1 cellular context compared by ENCODE assay signal in the genomic region with DNA sequence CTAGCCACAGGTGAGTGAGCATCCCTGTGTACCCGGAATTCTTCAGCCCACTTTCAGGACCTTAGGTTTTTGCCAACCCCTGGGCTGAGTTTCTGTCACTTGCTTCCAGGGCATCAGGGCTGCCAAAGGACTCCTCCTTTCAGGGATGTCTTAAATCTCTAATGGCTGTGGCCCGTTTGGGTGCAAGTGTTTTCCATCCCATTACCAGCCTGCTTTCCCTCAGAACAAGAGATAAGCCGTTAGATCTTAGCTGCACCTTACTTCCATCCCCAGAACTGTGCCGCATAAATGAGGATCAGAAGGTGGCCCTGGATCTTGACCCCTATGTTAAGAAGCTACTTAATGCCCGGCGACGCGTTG.
TF ChIP-seq lines count a peak whose summit lies in the region.

No MANE protein-coding gene starts in this region.

TF ChIP-seq in liver, 16 proteins besides CTCF, POLR2A, EP300 and RAD21 (continued from another document):
- TF ChIP-seq, protein P1, sequence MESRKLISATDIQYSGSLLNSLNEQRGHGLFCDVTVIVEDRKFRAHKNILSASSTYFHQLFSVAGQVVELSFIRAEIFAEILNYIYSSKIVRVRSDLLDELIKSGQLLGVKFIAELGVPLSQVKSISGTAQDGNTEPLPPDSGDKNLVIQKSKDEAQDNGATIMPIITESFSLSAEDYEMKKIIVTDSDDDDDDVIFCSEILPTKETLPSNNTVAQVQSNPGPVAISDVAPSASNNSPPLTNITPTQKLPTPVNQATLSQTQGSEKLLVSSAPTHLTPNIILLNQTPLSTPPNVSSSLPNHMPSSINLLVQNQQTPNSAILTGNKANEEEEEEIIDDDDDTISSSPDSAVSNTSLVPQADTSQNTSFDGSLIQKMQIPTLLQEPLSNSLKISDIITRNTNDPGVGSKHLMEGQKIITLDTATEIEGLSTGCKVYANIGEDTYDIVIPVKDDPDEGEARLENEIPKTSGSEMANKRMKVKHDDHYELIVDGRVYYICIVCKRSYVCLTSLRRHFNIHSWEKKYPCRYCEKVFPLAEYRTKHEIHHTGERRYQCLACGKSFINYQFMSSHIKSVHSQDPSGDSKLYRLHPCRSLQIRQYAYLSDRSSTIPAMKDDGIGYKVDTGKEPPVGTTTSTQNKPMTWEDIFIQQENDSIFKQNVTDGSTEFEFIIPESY (IDR thresholded peaks at IDR 0.05), result no peak
- TF ChIP-seq, protein P2, sequence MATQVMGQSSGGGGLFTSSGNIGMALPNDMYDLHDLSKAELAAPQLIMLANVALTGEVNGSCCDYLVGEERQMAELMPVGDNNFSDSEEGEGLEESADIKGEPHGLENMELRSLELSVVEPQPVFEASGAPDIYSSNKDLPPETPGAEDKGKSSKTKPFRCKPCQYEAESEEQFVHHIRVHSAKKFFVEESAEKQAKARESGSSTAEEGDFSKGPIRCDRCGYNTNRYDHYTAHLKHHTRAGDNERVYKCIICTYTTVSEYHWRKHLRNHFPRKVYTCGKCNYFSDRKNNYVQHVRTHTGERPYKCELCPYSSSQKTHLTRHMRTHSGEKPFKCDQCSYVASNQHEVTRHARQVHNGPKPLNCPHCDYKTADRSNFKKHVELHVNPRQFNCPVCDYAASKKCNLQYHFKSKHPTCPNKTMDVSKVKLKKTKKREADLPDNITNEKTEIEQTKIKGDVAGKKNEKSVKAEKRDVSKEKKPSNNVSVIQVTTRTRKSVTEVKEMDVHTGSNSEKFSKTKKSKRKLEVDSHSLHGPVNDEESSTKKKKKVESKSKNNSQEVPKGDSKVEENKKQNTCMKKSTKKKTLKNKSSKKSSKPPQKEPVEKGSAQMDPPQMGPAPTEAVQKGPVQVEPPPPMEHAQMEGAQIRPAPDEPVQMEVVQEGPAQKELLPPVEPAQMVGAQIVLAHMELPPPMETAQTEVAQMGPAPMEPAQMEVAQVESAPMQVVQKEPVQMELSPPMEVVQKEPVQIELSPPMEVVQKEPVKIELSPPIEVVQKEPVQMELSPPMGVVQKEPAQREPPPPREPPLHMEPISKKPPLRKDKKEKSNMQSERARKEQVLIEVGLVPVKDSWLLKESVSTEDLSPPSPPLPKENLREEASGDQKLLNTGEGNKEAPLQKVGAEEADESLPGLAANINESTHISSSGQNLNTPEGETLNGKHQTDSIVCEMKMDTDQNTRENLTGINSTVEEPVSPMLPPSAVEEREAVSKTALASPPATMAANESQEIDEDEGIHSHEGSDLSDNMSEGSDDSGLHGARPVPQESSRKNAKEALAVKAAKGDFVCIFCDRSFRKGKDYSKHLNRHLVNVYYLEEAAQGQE (IDR thresholded peaks at IDR 0.05), result no peak
- TF ChIP-seq RXRA (IDR thresholded peaks at IDR 0.05), result no peak
